11 cellular contexts compared by ENCODE assay signal in genomic region chr2:113720167-113720566, GRCh38. TPM values are rescaled to one million over a fixed set of nuclear protein-coding genes. Genes with fewer than 3 reads are reported as not detected.
DNase-seq lines count a peak whose midpoint lies in the region; ATAC-seq and TF ChIP-seq lines count a peak whose summit lies in the region.
"Had no signal": no experiment of that assay in that cellular context is flagged by ENCODE, and none has a peak within 500 bp of the region (broad histone marks: within the 10 kb centered on the region; RNA-seq: fewer than 3 reads in every experiment).

No MANE protein-coding gene starts in this region.

- H3K9me3 ChIP-seq in Peyer's patch: no peaks in the 10 kb centered on the region

- H3K4me1 ChIP-seq in GM23338 (ENCODE audit: insufficient read depth) (no peaks in the 10 kb centered on the region), Peyer's patch (no peaks in the 10 kb centered on the region)

- TF ChIP-seq CTCF in GM23338 (conservative IDR thresholded peaks at IDR 0.05; ENCODE audit: low read depth in 2 of 2) (peak in 1 of 2 experiments; percentile 55; a peak in 3 of 4 replicates), Peyer's patch (IDR thresholded peaks at IDR 0.05) (peak in 5 of 6 experiments; percentile 10 to 51 (median 39)), fibroblast of the aortic adventitia (IDR thresholded peaks at IDR 0.05; ENCODE audit: insufficient read depth, low read length) (peak; percentile 51)

- H2AFZ ChIP-seq in GM23338: no peak overlapping the region

- H3K27me3 Mint-ChIP-seq in GM23338 (ENCODE audit: insufficient read depth, low read depth, poor library complexity): no peaks in the 10 kb centered on the region
- H3K27me3 Mint-ChIP-seq: dendritic cell treated with granulocyte-macrophage colony-stimulating factor and Interleukin-4, amounts not matched to agents 40 ng/mL and 50 ng/mL, for 4 days had no signal

- no peak overlapping the region for H3K27ac Mint-ChIP-seq in GM23338
- H3K27ac Mint-ChIP-seq: dendritic cell treated with granulocyte-macrophage colony-stimulating factor and Interleukin-4, amounts not matched to agents 40 ng/mL and 50 ng/mL, for 4 days had no signal

- ATAC-seq in GM23338: no peak
- no peak for ATAC-seq in GM21737 (IDR thresholded peaks at IDR 0.05; ENCODE audit: unreplicated experiment)

- in situ Hi-C loops in ACHN (cut with HindIII; ENCODE audit: low pct_ligation_motif_present, low pct_unique_long_range_greater_than_20kb, low sequenced_read_pairs): no loop called here

- H3K9me2 ChIP-seq in GM23338 (ENCODE audit: insufficient read depth): no peaks in the 10 kb centered on the region

- H3K27ac ChIP-seq in GM23338 (ENCODE audit: low read depth) (no peak overlapping the region), Peyer's patch (no peak overlapping the region)

- TF ChIP-seq POLR2A in Peyer's patch (IDR thresholded peaks at IDR 0.05): no peak

- H3K9me3 Mint-ChIP-seq in GM23338: no peaks in the 10 kb centered on the region
- H3K9me3 Mint-ChIP-seq: dendritic cell treated with granulocyte-macrophage colony-stimulating factor and Interleukin-4, amounts not matched to agents 40 ng/mL and 50 ng/mL, for 4 days had no signal

- H3K36me3 ChIP-seq in GM23338 (ENCODE audit: insufficient read depth) (peaks cover 4% of the 10 kb centered on the region; the same call in 1 of the 2 replicates), Peyer's patch (peaks cover 0 to 63% (median 0%) of the 10 kb centered on the region in 3 donors)

- H3K27me3 ChIP-seq in GM23338 (ENCODE audit: insufficient read depth): no peaks in the 10 kb centered on the region
- H3K27me3 ChIP-seq in Peyer's patch: no peaks in the 10 kb centered on the region

- H3K4me3 Mint-ChIP-seq in GM23338: no peak overlapping the region
- H3K4me3 Mint-ChIP-seq: dendritic cell treated with granulocyte-macrophage colony-stimulating factor and Interleukin-4, amounts not matched to agents 40 ng/mL and 50 ng/mL, for 4 days had no signal

- H4K20me1 ChIP-seq in GM23338 (replicated peaks; ENCODE audit: insufficient read depth): no peaks in the 10 kb centered on the region; the same call in 1 of the 2 replicates

- H3F3A ChIP-seq in GM23338 (replicated peaks; ENCODE audit: low read depth): no peaks in the 10 kb centered on the region

- H3K4me2 ChIP-seq in GM23338: no peak overlapping the region

- DNase-seq in ACHN (peak; percentile 53), GM23338 (ENCODE audit: low spot score) (peak; percentile 34), Peyer's patch (no peak), fibroblast of the aortic adventitia (ENCODE audit: low read depth) (peak; percentile 27), HK-2 (ENCODE audit: unreplicated experiment) (no peak), HuH-7 (ENCODE audit: low spot score) (no peak)
- DNase-seq in stimulated activated CD4-positive, alpha-beta T cell treated with anti-CD3 and anti-CD28 coated beads, Interleukin-1b, Interleukin-23, amount 100 ng/mL, for 48 hours: no peak
- DNase-seq: NCI-H510A; stimulated activated CD4-positive, alpha-beta T cell treated with anti-CD3 and anti-CD28 coated beads, Interleukin-2, amount 100 ng/mL, for 24 hours had no signal

- no peaks in the 10 kb centered on the region for H3K4me1 Mint-ChIP-seq in GM23338

- no peak overlapping the region for H3K4me3 ChIP-seq in GM23338
- no peak overlapping the region for H3K4me3 ChIP-seq in Peyer's patch
- H3K4me3 ChIP-seq in fibroblast of the aortic adventitia (ENCODE audit: low read depth, low read length): no peak overlapping the region

- H3K36me3 Mint-ChIP-seq in GM23338 (ENCODE audit: low read depth): peaks cover 3% of the 10 kb centered on the region; the same call in 1 of the 3 replicates

- no peaks in the 10 kb centered on the region for H3K79me2 ChIP-seq in GM23338 (replicated peaks; ENCODE audit: insufficient read depth)

TF ChIP-seq in GM23338, 12 proteins besides CTCF, POLR2A, EP300 and RAD21 (continues in another document):
- no peak for TF ChIP-seq ZNF114 (CRISPR knock-in tag; IDR thresholded peaks at IDR 0.05)
- TF ChIP-seq STAT1 (IDR thresholded peaks at IDR 0.05; ENCODE audit: unreplicated experiment): no peak
- TF ChIP-seq ZNF331 (CRISPR knock-in tag; IDR thresholded peaks at IDR 0.05; ENCODE audit: low read depth): no peak
- TF ChIP-seq CREB1 (CRISPR knock-in tag; IDR thresholded peaks at IDR 0.05; ENCODE audit: low read depth): no peak
- no peak for TF ChIP-seq POLR2AphosphoS5 (IDR thresholded peaks at IDR 0.05; ENCODE audit: low read depth)
- TF ChIP-seq EZH2 (IDR thresholded peaks at IDR 0.05; ENCODE audit: low read depth, unreplicated experiment): no peak
- no peak for TF ChIP-seq ETS1 (IDR thresholded peaks at IDR 0.05)
- no peak for TF ChIP-seq JUNB (IDR thresholded peaks at IDR 0.05; ENCODE audit: unreplicated experiment)
- no peak for TF ChIP-seq EZH2phosphoT487 (IDR thresholded peaks at IDR 0.05; ENCODE audit: unreplicated experiment)
- no peak for TF ChIP-seq REST (IDR thresholded peaks at IDR 0.05; ENCODE audit: unreplicated experiment)
- no peak for TF ChIP-seq NANOG (IDR thresholded peaks at IDR 0.05; ENCODE audit: borderline replicate concordance)

RNA-seq across cellular contexts. Expression of gene SLC35F5, which starts 36.3 kb away (rescaled TPM):
- 30.5 and 41.2 TPM in 2 replicates for total RNA-seq in GM23338 (2014; rRNA removed; shearing (Covaris generic))
- polyA plus RNA-seq in GM23338 (2016; fragmentation: Nextera tagmentation; extraction: Ambion mirVana): 10.9 and 11.1 TPM in 2 replicates
- total RNA-seq in Peyer's patch (100 to 1,000 TPM in 3 of 4 donors, 10 to 100 TPM in 1; 49.5 to 211 (median 153) TPM), fibroblast of the aortic adventitia (ENCODE audit: low replicate concordance) (164 and 174 TPM in 2 replicates)

Comparison
In these comparisons a context has a peak if more than half of its experiments do, and no peak if none do; other contexts are left out.
1. DNase-seq: peak in ACHN (single experiment), GM23338 (single experiment) and fibroblast of the aortic adventitia (single experiment); none in Peyer's patch (0 of 3), stimulated activated CD4-positive, alpha-beta T cell treated with anti-CD3 and anti-CD28 coated beads, Interleukin-1b, Interleukin-23, amount 100 ng/mL, for 48 hours (single experiment), HK-2 (single experiment) and HuH-7 (single experiment).